ENCODE assay signal across 18 cellular contexts in the genomic region with DNA sequence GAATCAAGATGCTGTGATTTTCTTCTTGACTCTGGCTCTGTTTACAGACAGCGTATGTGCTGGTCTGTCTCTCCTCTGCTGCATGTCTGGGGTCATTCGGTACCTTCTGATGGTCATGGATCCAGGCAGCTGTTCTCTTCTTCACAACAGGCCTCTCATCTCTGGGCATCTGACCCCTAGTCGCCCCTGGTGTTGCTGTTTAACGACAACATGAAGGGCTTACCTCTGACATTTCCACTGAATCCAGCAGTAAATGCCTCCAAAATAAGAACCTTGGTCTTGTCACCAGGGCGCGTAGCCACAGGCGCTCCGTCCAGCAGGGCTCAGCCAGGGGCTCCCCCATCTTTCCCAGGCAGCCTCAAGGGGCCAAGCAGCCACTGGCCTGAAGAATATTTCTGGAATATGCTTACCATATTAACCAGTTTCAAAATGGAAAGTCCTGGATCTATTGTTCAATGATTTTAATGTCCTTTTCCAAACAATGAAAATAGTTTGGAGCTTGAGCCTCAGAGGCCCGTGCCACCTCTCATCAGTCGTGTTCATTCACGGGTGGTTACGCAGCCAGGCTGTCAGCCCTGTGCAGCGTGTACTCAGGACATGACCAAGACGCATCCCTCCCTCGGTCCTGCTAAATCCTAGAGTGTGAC. TPM values are rescaled to one million over a fixed set of nuclear protein-coding genes. Genes with fewer than 3 reads are reported as not detected.
DNase-seq lines count a peak whose midpoint lies in the region; ATAC-seq and TF ChIP-seq lines count a peak whose summit lies in the region.
"Had no signal": no experiment of that assay in that cellular context is flagged by ENCODE, and none has a peak within 500 bp of the region (broad histone marks: within the 10 kb centered on the region; RNA-seq: fewer than 3 reads in every experiment).

No MANE protein-coding gene starts in this region.

- H3K4me3 ChIP-seq in BLaER1 (no peak overlapping the region), H7 (ENCODE audit: insufficient read depth, low read depth, low read length) (no peak overlapping the region), coronary artery (no peak overlapping the region), neural progenitor cell (no peak overlapping the region), lower lobe of right lung (no peak overlapping the region)

- H4K20me1 ChIP-seq in BLaER1 (peaks cover 21% of the 10 kb centered on the region), neural progenitor cell (ENCODE audit: low read depth) (no peaks in the 10 kb centered on the region)

- peaks cover 6% of the 10 kb centered on the region for H3K27me3 Mint-ChIP-seq in neural progenitor cell (ENCODE audit: insufficient read depth, low read depth)

- intact Hi-C loops in lower lobe of right lung (cut with DNase I): no loop called here

- 0 out of 2 replicates have a peak overlapping the region, but pooled peaks have one; percentile 10 for H3K9ac ChIP-seq in BLaER1
- no peak overlapping the region for H3K9ac ChIP-seq in neural progenitor cell

- peaks cover 8% of the 10 kb centered on the region for H3K9me3 Mint-ChIP-seq in neural progenitor cell
- H3K9me3 Mint-ChIP-seq: CD8-positive, alpha-beta T cell had no signal

- ATAC-seq in GM19351 (IDR thresholded peaks at IDR 0.05; ENCODE audit: unreplicated experiment) (no peak), lower lobe of right lung (no peak)
- ATAC-seq: CD8-positive, alpha-beta T cell had no signal

- DNase-seq in H7 (peak; percentile 34), coronary artery (ENCODE audit: low spot score) (peak; percentile 62), neural progenitor cell (ENCODE audit: low spot score) (no peak), lower lobe of right lung (no peak), GOT3 (lab: John Stamatoyannopoulos, UW) (no peak)
- DNase-seq: CD8-positive, alpha-beta T cell; DND-41; GDM1; Karpas-422; NCI-H1436; NCI-H2081; NCI-H526; OCI-M1 had no signal

- H3K79me2 ChIP-seq in neural progenitor cell (ENCODE audit: low read depth): no peaks in the 10 kb centered on the region

- H3K27me3 ChIP-seq in BLaER1: no peaks in the 10 kb centered on the region
- H3K27me3 ChIP-seq in H7 (ENCODE audit: control insufficient read depth, insufficient read depth, low read length): no peaks in the 10 kb centered on the region
- H3K27me3 ChIP-seq in neural progenitor cell: no peaks in the 10 kb centered on the region
- H3K27me3 ChIP-seq in lower lobe of right lung (ENCODE audit: low read depth): no peaks in the 10 kb centered on the region

- peak overlapping the region; percentile 34 for H3K27ac Mint-ChIP-seq in neural progenitor cell
- H3K27ac Mint-ChIP-seq: B cell; CD8-positive, alpha-beta T cell had no signal

- peaks cover 7% of the 10 kb centered on the region for H3K4me1 Mint-ChIP-seq in neural progenitor cell
- H3K4me1 Mint-ChIP-seq: B cell had no signal

- H3K27ac ChIP-seq in BLaER1 (peak overlapping the region; percentile 82), coronary artery (no peak overlapping the region), neural progenitor cell (no peak overlapping the region), lower lobe of right lung (no peak overlapping the region)
- H3K27ac ChIP-seq: RWPE1 had no signal

- H3K36me3 Mint-ChIP-seq in neural progenitor cell: peaks cover 27% of the 10 kb centered on the region
- H3K36me3 Mint-ChIP-seq: CD8-positive, alpha-beta T cell had no signal

- H3K4me3 Mint-ChIP-seq in neural progenitor cell: no peak overlapping the region
- H3K4me3 Mint-ChIP-seq: B cell; CD8-positive, alpha-beta T cell had no signal

- H3K4me1 ChIP-seq in BLaER1: peaks cover 81% of the 10 kb centered on the region
- no peaks in the 10 kb centered on the region for H3K4me1 ChIP-seq in neural progenitor cell
- no peaks in the 10 kb centered on the region for H3K4me1 ChIP-seq in lower lobe of right lung

- peaks cover 17% of the 10 kb centered on the region for H3F3A ChIP-seq in neural progenitor cell (ENCODE audit: low read depth)

- TF ChIP-seq CTCF in coronary artery (IDR thresholded peaks at IDR 0.05) (no peak), neural progenitor cell (IDR thresholded peaks at IDR 0.05) (no peak), lower lobe of right lung (IDR thresholded peaks at IDR 0.05) (no peak)

- peaks cover 5% of the 10 kb centered on the region; the same call in 1 of the 2 replicates for H3K9me3 ChIP-seq in BLaER1
- H3K9me3 ChIP-seq in neural progenitor cell (ENCODE audit: low read depth): no peaks in the 10 kb centered on the region
- no peaks in the 10 kb centered on the region for H3K9me3 ChIP-seq in lower lobe of right lung

- H3K4me2 ChIP-seq in BLaER1: peak overlapping the region; percentile 74
- H3K4me2 ChIP-seq in neural progenitor cell: no peak overlapping the region

- no peak overlapping the region for H2AFZ ChIP-seq in neural progenitor cell (replicated peaks)

- peaks cover 87% of the 10 kb centered on the region for H3K36me3 ChIP-seq in BLaER1
- peaks cover 16% of the 10 kb centered on the region for H3K36me3 ChIP-seq in H7 (replicated peaks; ENCODE audit: control insufficient read depth, insufficient read depth, low read length)
- peaks cover 3% of the 10 kb centered on the region for H3K36me3 ChIP-seq in neural progenitor cell
- no peaks in the 10 kb centered on the region for H3K36me3 ChIP-seq in lower lobe of right lung

RNA-seq across cellular contexts. Expression of a gene that starts 30.3 kb away (rescaled TPM):
- total RNA-seq in H7 (2014; rRNA removed; shearing (Covaris generic)): 0.44 TPM in 1 of 2 replicates, not detected in the other
- total RNA-seq in neural progenitor cell (ENCODE audit: low replicate concordance) (not detected in 2 replicates), lower lobe of right lung (not detected)
- total RNA-seq: B cell; CD8-positive, alpha-beta T cell; SK-MEL-5 had no signal

RNA-seq across cellular contexts. Expression of a gene that starts 56.9 kb away (rescaled TPM):
- 3.3 and 4.4 TPM in 2 replicates for total RNA-seq in H7 (2014; rRNA removed; shearing (Covaris generic))
- 7.0 TPM in 2 replicates for total RNA-seq in neural progenitor cell (ENCODE audit: low replicate concordance)
- total RNA-seq in lower lobe of right lung: 4.9 TPM

RNA-seq across cellular contexts. Expression of a gene that starts 57.1 kb away (rescaled TPM):
- total RNA-seq in H7 (2014; rRNA removed; shearing (Covaris generic)): 93.4 and 112 TPM in 2 replicates
- 47.1 and 48.5 TPM in 2 replicates for total RNA-seq in neural progenitor cell (ENCODE audit: low replicate concordance)
- 89.6 TPM for total RNA-seq in lower lobe of right lung

Comparison
In these comparisons a context has a peak if more than half of its experiments do, and no peak if none do; other contexts are left out.
1. DNase-seq: peak in H7 (single experiment) and coronary artery (single experiment); none in neural progenitor cell (single experiment), lower lobe of right lung (single experiment) and GOT3 (single experiment).